8 cellular contexts compared by ENCODE assay signal in the genomic region with DNA sequence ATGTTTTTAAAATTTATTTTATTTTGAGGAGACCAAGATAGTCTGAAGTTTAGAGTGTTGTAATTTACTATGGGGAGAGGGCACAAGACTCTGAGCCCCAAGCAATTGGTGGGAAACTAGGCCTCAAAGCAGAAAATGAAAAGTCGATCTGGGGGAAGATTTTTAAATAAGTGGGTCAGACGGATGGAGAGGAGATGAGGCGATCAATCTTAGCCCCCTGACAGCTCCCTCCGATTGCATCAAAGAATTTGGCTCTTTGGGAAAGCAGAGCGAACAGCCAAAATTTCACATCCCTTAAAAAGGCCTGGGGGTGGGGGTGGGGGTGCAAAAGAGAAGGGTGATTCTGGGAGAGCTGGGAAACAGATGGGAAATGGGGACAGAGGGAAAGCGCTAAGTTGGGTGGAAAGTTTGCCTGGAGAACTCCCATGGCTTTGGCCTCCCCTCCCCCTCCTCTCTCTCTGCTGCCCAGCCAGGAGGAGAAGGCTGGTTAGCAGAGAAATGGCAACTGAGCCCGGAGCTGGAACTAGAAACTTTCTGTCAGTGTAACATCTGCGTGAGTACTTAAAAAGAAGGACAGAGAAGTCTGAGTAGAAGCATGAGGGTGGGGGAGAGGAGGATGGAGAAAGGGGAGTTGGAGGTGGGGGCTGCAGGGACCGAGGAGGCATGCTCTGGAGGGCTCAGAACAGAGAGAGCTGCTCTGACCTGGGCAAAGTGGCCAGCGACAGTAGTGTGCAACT. TPM values are rescaled to one million over a fixed set of nuclear protein-coding genes. Genes with fewer than 3 reads are reported as not detected.
DNase-seq lines count a peak whose midpoint lies in the region; ATAC-seq and TF ChIP-seq lines count a peak whose summit lies in the region.
"Had no signal": no experiment of that assay in that cellular context is flagged by ENCODE, and none has a peak within 500 bp of the region (broad histone marks: within the 10 kb centered on the region; RNA-seq: fewer than 3 reads in every experiment).

No MANE protein-coding gene starts in this region.

- no peaks in the 10 kb centered on the region for H3K9me3 ChIP-seq in MG63
- H3K9me3 ChIP-seq in psoas muscle, result no peaks in the 10 kb centered on the region

- intact Hi-C loops in psoas muscle (cut with DNase I), result no loop called here

- DNase-seq in MG63, result no peak
- DNase-seq in cardiac fibroblast (ENCODE audit: low read depth in 2 of 2), result peak; percentile 30 to 54
- no peak for DNase-seq in psoas muscle
- DNase-seq in foreskin melanocyte, result no peak
- no peak for DNase-seq in central memory CD4-positive, alpha-beta T cell
- DNase-seq in stimulated activated CD4-positive, alpha-beta T cell treated with anti-CD3 and anti-CD28 coated beads, Interleukin-2, amount 100 ng/mL, for 48 hours, result no peak
- DNase-seq: NCI-H1694 treated with DMSO at 0.1 percent for 48 hours had no signal

- TF ChIP-seq CTCF in cardiac fibroblast (IDR thresholded peaks at IDR 0.05; ENCODE audit: low read depth, low read length) (no peak), psoas muscle (IDR thresholded peaks at IDR 0.05) (no peak)

- H3K36me3 ChIP-seq in MG63, result peaks cover 37% of the 10 kb centered on the region
- H3K36me3 ChIP-seq in psoas muscle (ENCODE audit: insufficient read depth in 1 of 2, low read depth in 1 of 2), result peaks cover 0 to 8% of the 10 kb centered on the region in 2 donors

- peak overlapping the region; percentile 89 for H3K27ac ChIP-seq in psoas muscle

- H3K4me1 ChIP-seq in psoas muscle, result peaks cover 5% of the 10 kb centered on the region

- H3K27me3 ChIP-seq in MG63 (no peaks in the 10 kb centered on the region), psoas muscle (ENCODE audit: insufficient read depth in 3 of 3, low read length in 2 of 3) (peaks cover 0 to 14% (median 8%) of the 10 kb centered on the region in 3 donors)

- ATAC-seq in psoas muscle, result no peak
- ATAC-seq: activated naive CD4-positive, alpha-beta T cell treated with anti-CD3 and anti-CD28 coated beads, Interleukin-2, amount 50 U/mL, for 72 hours had no signal

- WGBS in psoas muscle, 3 donors, result 62 to 64% (median 64%) methylated on average over 10 of the region's 10 CpGs

- peak overlapping the region; percentile 10; the same call in 1 of the 2 replicates for H3K4me3 ChIP-seq in MG63
- peak overlapping the region; percentile 15 to 38 for H3K4me3 ChIP-seq in cardiac fibroblast (replicated peaks in 1 of 2; ENCODE audit: low read depth in 2 of 2, low read length in 2 of 2)
- H3K4me3 ChIP-seq in psoas muscle, result peak overlapping the region; percentile 44

RNA-seq across cellular contexts. Expression of a gene that starts 1.4 kb away (rescaled TPM):
- total RNA-seq in MG63 (2014; rRNA removed; shearing (Covaris generic); ENCODE audit: low replicate concordance), result 7.2 and 16.0 TPM in 2 replicates
- 10 to 100 TPM in 1 of 4 donors, 1 to 10 TPM in 3; 3.1 to 12.9 (median 6.5) TPM for total RNA-seq in psoas muscle
- 1 to 10 TPM; 4.6 to 5.0 (median 5.0) TPM for polyA plus RNA-seq in psoas muscle

RNA-seq across cellular contexts. Expression of a gene that starts 15.5 kb away (rescaled TPM):
- not detected in 2 replicates for total RNA-seq in MG63 (2014; rRNA removed; shearing (Covaris generic); ENCODE audit: low replicate concordance)
- total RNA-seq in psoas muscle, result not detected
- not detected for polyA plus RNA-seq in psoas muscle
- total RNA-seq: activated naive CD4-positive, alpha-beta T cell treated with anti-CD3 and anti-CD28 coated beads, Interleukin-2, amount 50 U/mL, for 72 hours had no signal

RNA-seq across cellular contexts. Expression of a gene that starts 31.8 kb away (rescaled TPM):
- total RNA-seq in MG63 (2014; rRNA removed; shearing (Covaris generic); ENCODE audit: low replicate concordance), result 0.86 and 4.2 TPM in 2 replicates
- 1 to 10 TPM in 2 of 4 donors, under 1 TPM in 2; 0.80 to 4.0 (median 1.3) TPM for total RNA-seq in psoas muscle
- under 1 TPM; 0.38 to 0.89 (median 0.55) TPM for polyA plus RNA-seq in psoas muscle

RNA-seq across cellular contexts. Expression of a gene that starts 43.7 kb away (rescaled TPM):
- total RNA-seq in MG63 (2014; rRNA removed; shearing (Covaris generic); ENCODE audit: low replicate concordance), result 2.1 and 4.6 TPM in 2 replicates
- 1 to 10 TPM; 1.5 to 8.8 (median 1.9) TPM for total RNA-seq in psoas muscle
- 1 to 10 TPM in 2 of 3 donors, under 1 TPM in 1; 0.96 to 1.5 (median 1.4) TPM for polyA plus RNA-seq in psoas muscle

RNA-seq across cellular contexts. Expression of a gene that starts 47.2 kb away (rescaled TPM):
- not detected in 2 replicates for total RNA-seq in MG63 (2014; rRNA removed; shearing (Covaris generic); ENCODE audit: low replicate concordance)
- total RNA-seq in psoas muscle, result under 1 TPM in 3 of 4 donors, not detected in 1; 0.17 to 0.71 (median 0.24) TPM
- under 1 TPM; 0.03 to 0.30 (median 0.17) TPM for polyA plus RNA-seq in psoas muscle
- total RNA-seq: activated naive CD4-positive, alpha-beta T cell treated with anti-CD3 and anti-CD28 coated beads, Interleukin-2, amount 50 U/mL, for 72 hours had no signal

Comparison
In these comparisons a context has a peak if more than half of its experiments do, and no peak if none do; other contexts are left out.
1. DNase-seq: peak in cardiac fibroblast (2 of 2); none in MG63 (single experiment), psoas muscle (0 of 2), foreskin melanocyte (single experiment), central memory CD4-positive, alpha-beta T cell (single experiment) and stimulated activated CD4-positive, alpha-beta T cell treated with anti-CD3 and anti-CD28 coated beads, Interleukin-2, amount 100 ng/mL, for 48 hours (0 of 2).
2. Peak in every context shown above with its lines, with median percentiles within 50 percentile points of each other: H3K4me3 ChIP-seq.